22 cellular contexts compared by ENCODE assay signal in genomic region chr20:22374066-22374465, GRCh38.
DNase-seq lines count a peak whose midpoint lies in the region; ATAC-seq, FAIRE-seq and TF ChIP-seq lines count a peak whose summit lies in the region.
"Had no signal": no experiment of that assay in that cellular context is flagged by ENCODE, and none has a peak within 500 bp of the region (broad histone marks: within the 10 kb centered on the region; RNA-seq: fewer than 3 reads in every experiment).

No MANE protein-coding gene starts in this region.

- FAIRE-seq in RCC 7860 (lab: Jason Lieb, UNC) = no peak
- FAIRE-seq: colon had no signal

- H3K36me3 Mint-ChIP-seq in MCF 10A (ENCODE audit: insufficient read depth, unreplicated experiment) = peaks cover 9% of the 10 kb centered on the region
- H3K36me3 Mint-ChIP-seq: brain, natural killer cell had no signal

- TF ChIP-seq CTCF in MCF 10A (IDR thresholded peaks at IDR 0.05; ENCODE audit: unreplicated experiment) (no peak), breast epithelium (IDR thresholded peaks at IDR 0.05) (no peak)

- no peaks in the 10 kb centered on the region for H3K9me3 ChIP-seq in breast epithelium
- H3K9me3 ChIP-seq in SJCRH30 (replicated peaks) = no peaks in the 10 kb centered on the region
- H3K9me3 ChIP-seq: right lobe of liver had no signal

- H3K4me1 Mint-ChIP-seq in MCF 10A (ENCODE audit: insufficient read depth, unreplicated experiment) = peaks cover 46% of the 10 kb centered on the region
- H3K4me1 Mint-ChIP-seq: brain had no signal

- no peak for TF ChIP-seq POLR2A in breast epithelium (IDR thresholded peaks at IDR 0.05)

- no TSS peak for BruUV-seq in MCF 10A (replicated peaks; lab: Mats Ljungman, UMichigan)

- ATAC-seq in HG02973 (IDR thresholded peaks at IDR 0.05; ENCODE audit: unreplicated experiment) (no peak), HG03432 (IDR thresholded peaks at IDR 0.05; ENCODE audit: unreplicated experiment) (no peak)
- ATAC-seq: activated CD8-positive, alpha-beta T cell treated with anti-CD3 and anti-CD28 coated beads for 36 hours; left lobe of liver; natural killer cell; right lobe of liver had no signal

- no peaks in the 10 kb centered on the region for H3K27me3 Mint-ChIP-seq in MCF 10A (ENCODE audit: insufficient read depth, unreplicated experiment)
- H3K27me3 Mint-ChIP-seq: activated CD8-positive, alpha-beta T cell treated with anti-CD3 and anti-CD28 coated beads for 36 hours had no signal

- H3K4me3 Mint-ChIP-seq in MCF 10A (ENCODE audit: unreplicated experiment) = no peak overlapping the region
- H3K4me3 Mint-ChIP-seq: activated CD8-positive, alpha-beta T cell treated with anti-CD3 and anti-CD28 coated beads for 36 hours; brain; natural killer cell had no signal

- peak overlapping the region; percentile 93 for H3K27ac Mint-ChIP-seq in MCF 10A (ENCODE audit: low read depth, unreplicated experiment)
- H3K27ac Mint-ChIP-seq: activated CD8-positive, alpha-beta T cell treated with anti-CD3 and anti-CD28 coated beads for 36 hours; natural killer cell had no signal

- H3K27ac ChIP-seq in breast epithelium (no peak overlapping the region), SJCRH30 (peak overlapping the region; percentile 69; the same call in 1 of the 2 replicates)
- H3K27ac ChIP-seq: parathyroid adenoma, right lobe of liver had no signal

- intact Hi-C loops in MCF 10A (cut with micrococcal nuclease) (loop anchor here (2.0 to 10.0 kb wide), 2 partner anchors 33 to 771 kb away; no protein-coding TSS in a partner anchor), breast epithelium (cut with DNase I; ENCODE audit: low total_unique reads) (no loop called here)

- H3K4me1 ChIP-seq in breast epithelium (no peaks in the 10 kb centered on the region), SJCRH30 (peaks cover 44% of the 10 kb centered on the region)
- H3K4me1 ChIP-seq: parathyroid adenoma, right lobe of liver had no signal

- POLR2A ChIA-PET in MCF 10A (lab: Yijun Ruan, JAX) = interaction anchor here (0.6 to 3.2 kb wide), 10 partner anchors 8 to 1239 kb away, joined by 3 to 27 read pairs (median 5); no protein-coding TSS in a partner anchor

- H3K36me3 ChIP-seq in breast epithelium (no peaks in the 10 kb centered on the region), SJCRH30 (no peaks in the 10 kb centered on the region)
- H3K36me3 ChIP-seq: right lobe of liver had no signal

- no peaks in the 10 kb centered on the region for H3K9me3 Mint-ChIP-seq in MCF 10A (ENCODE audit: unreplicated experiment)
- H3K9me3 Mint-ChIP-seq: activated CD8-positive, alpha-beta T cell treated with anti-CD3 and anti-CD28 coated beads for 36 hours; brain; natural killer cell had no signal

- DNase-seq in MCF 10A (ENCODE audit: unreplicated experiment) = peak; percentile 67
- DNase-seq in breast epithelium (ENCODE audit: low spot score in 2 of 2) = no peak
- DNase-seq in NCI-H510A treated with DMSO at 0.1 percent for 48 hours (lab: John Stamatoyannopoulos, UW) = peak; percentile 90
- DNase-seq in SJCRH30 = peak; percentile 66 to 72
- DNase-seq in RCC 7860 (ENCODE audit: low spot score) = no peak
- no peak for DNase-seq in OCI-M1 (lab: John Stamatoyannopoulos, UW)
- DNase-seq: 8988T; activated CD4-positive, CD25-positive, alpha-beta regulatory T cell; activated CD8-positive, alpha-beta T cell treated with anti-CD3 and anti-CD28 coated beads for 36 hours; activated T-cell treated with anti-CD3 and anti-CD28 coated beads for 4 hours; AML-193; Kasumi-1; natural killer cell; right lobe of liver; T1000; trophoblast cell had no signal

- H3K27me3 ChIP-seq in breast epithelium = peaks cover 0 to 5% of the 10 kb centered on the region in 2 donors
- H3K27me3 ChIP-seq in SJCRH30 = no peaks in the 10 kb centered on the region
- H3K27me3 ChIP-seq: right lobe of liver had no signal

- no peak overlapping the region for H3K4me3 ChIP-seq in breast epithelium
- no peak overlapping the region for H3K4me3 ChIP-seq in SJCRH30
- H3K4me3 ChIP-seq: right lobe of liver had no signal

- CTCF ChIA-PET in MCF 10A (lab: Yijun Ruan, JAX) = interaction anchor here (0.6 to 3.8 kb wide), 11 partner anchors 9 to 1205 kb away, joined by 3 to 38 read pairs (median 3); no protein-coding TSS in a partner anchor

Comparison
In these comparisons a context has a peak if more than half of its experiments do, and no peak if none do; other contexts are left out.
1. DNase-seq: peak in MCF 10A (single experiment), NCI-H510A treated with DMSO at 0.1 percent for 48 hours (single experiment) and SJCRH30 (2 of 2); none in breast epithelium (0 of 2), RCC 7860 (single experiment) and OCI-M1 (single experiment).